ENCODE assay signal across 8 cellular contexts in the genomic region with DNA sequence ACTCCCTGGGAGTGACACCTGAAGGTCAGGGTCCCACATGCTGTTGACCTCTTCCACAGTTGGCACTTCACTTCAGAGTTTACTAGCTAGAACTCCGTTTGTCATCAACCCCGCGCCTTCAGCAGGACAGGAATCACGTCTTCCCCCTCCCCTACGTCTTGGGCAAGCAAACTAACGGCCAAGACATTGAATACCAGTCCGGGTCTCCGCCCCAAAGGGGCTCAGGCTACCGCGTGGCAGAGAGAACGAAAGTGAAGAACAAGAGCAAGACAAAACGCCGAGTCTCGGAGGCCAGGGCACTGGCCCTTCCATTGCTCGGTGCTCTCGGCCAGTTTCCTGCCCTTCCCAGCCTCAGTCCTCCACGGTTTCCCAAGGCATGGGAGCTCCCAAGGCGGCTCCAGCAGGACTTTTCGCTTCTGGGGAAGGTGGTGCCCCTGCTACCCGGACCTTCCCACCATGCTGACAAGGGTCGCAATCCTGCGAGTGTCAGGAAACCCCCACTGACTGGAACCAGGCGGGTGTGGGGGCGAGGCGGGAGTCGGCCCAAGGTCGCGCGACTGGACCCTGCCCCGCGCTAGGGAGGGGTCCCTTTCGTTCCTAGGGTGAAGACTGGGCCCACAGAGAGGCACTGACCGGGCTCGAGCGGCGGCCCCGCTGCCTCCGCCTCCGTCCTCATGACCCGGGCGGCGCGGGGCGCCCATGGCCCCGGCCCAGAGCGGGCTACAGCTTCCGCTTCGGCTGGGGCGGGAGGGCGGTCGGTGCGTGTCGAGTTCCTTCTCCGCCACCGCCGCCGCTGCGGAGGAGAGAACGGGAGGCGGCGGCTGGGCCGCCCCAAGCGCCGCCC. TPM values are rescaled to one million over a fixed set of nuclear protein-coding genes. Genes with fewer than 3 reads are reported as not detected.
DNase-seq lines count a peak whose midpoint lies in the region; ATAC-seq, FAIRE-seq and TF ChIP-seq lines count a peak whose summit lies in the region.

A gene (minus strand): TSS at position 823 of the 844 bp plus-strand sequence. CDS start 147 bp downstream, at position 676.

- no peaks in the 10 kb centered on the region for H3F3A ChIP-seq in SU-DHL-6 (ENCODE audit: insufficient read depth)

- peaks cover 17% of the 10 kb centered on the region for H3K36me3 ChIP-seq in SU-DHL-6 (ENCODE audit: low read length)
- peaks cover 16% of the 10 kb centered on the region for H3K36me3 ChIP-seq in bronchial epithelial cell (ENCODE audit: control insufficient read depth, insufficient read depth, low read length)
- peaks cover 19 to 28% of the 10 kb centered on the region in 2 donors for H3K36me3 ChIP-seq in kidney (ENCODE audit: control insufficient read depth in 1 of 2, insufficient read depth in 2 of 2, low read length in 2 of 2)

- peak; percentile 53 for DNase-seq in GM13977 (ENCODE audit: low spot score)
- peak; percentile 18 for DNase-seq in bronchial epithelial cell (ENCODE audit: low read depth)
- no peak for DNase-seq in kidney
- peak; percentile 2 to 7 for DNase-seq in stimulated activated CD4-positive, alpha-beta T cell treated with anti-CD3 and anti-CD28 coated beads, Interleukin-15, amount 100 ng/mL, for 1 hour (ENCODE audit: low read depth in 1 of 2, low spot score in 1 of 2)
- no peak for DNase-seq in NCI-H1105 treated with DMSO at 0.1 percent for 48 hours (lab: John Stamatoyannopoulos, UW)

- in situ Hi-C loops in GM13977 (cut with MboI; ENCODE audit: low pct_unique_long_range_greater_than_20kb, low sequenced_read_pairs, unreplicated experiment) = no loop called here

- peaks cover 5% of the 10 kb centered on the region; the same call in 1 of the 2 replicates for H4K20me1 ChIP-seq in SU-DHL-6 (ENCODE audit: low read depth, low read length)

- H3K4me3 ChIP-seq in SU-DHL-6 (ENCODE audit: insufficient read depth, low read length, poor library complexity, severe bottlenecking) (peak within 1 kb of the TSS; percentile 97), bronchial epithelial cell (ENCODE audit: low read depth, low read length) (peak within 1 kb of the TSS; percentile 90), kidney (ENCODE audit: low read length in 2 of 2) (peak within 1 kb of the TSS; percentile 96 to 98)

- FAIRE-seq in bronchial epithelial cell (lab: Jason Lieb, UNC) = no peak
- FAIRE-seq in kidney (lab: Jason Lieb, UNC) = no peak

- no peaks in the 10 kb centered on the region for H3K27me3 ChIP-seq in SU-DHL-6 (ENCODE audit: low read length)
- no peaks in the 10 kb centered on the region for H3K27me3 ChIP-seq in bronchial epithelial cell (ENCODE audit: control insufficient read depth, insufficient read depth, low read length)

- peak within 1 kb of the TSS; percentile 89 for H3K27ac ChIP-seq in SU-DHL-6 (ENCODE audit: low read depth, low read length)
- H3K27ac ChIP-seq in kidney (ENCODE audit: low read depth in 2 of 2, low read length in 2 of 2) = peak within 1 kb of the TSS; percentile 99

- intact Hi-C loops in kidney (cut with DNase I) = no loop called here

- H3K4me2 ChIP-seq in SU-DHL-6 (ENCODE audit: low read depth, low read length, poor library complexity, severe bottlenecking) = peak within 1 kb of the TSS; percentile 100

- H3K9me3 ChIP-seq in SU-DHL-6 (ENCODE audit: insufficient read depth, low read length) = no peaks in the 10 kb centered on the region
- H3K9me3 ChIP-seq in kidney (ENCODE audit: control insufficient read depth in 1 of 2, low read length in 2 of 2) = no peaks in the 10 kb centered on the region

- no peaks in the 10 kb centered on the region for H3K9me2 ChIP-seq in SU-DHL-6 (replicated peaks; ENCODE audit: insufficient read depth, low read length)

- peak within 1 kb of the TSS; percentile 96 for H2AFZ ChIP-seq in SU-DHL-6 (ENCODE audit: low read depth, low read length, severe bottlenecking)

- H3K9ac ChIP-seq in SU-DHL-6 (ENCODE audit: low read length) (peak within 1 kb of the TSS; percentile 99), kidney (ENCODE audit: low read length in 2 of 2) (peak within 1 kb of the TSS; percentile 92 to 97)

- H3K4me1 ChIP-seq in kidney (ENCODE audit: control insufficient read depth in 1 of 2, insufficient read depth in 1 of 2, low read depth in 1 of 2, low read length in 2 of 2) = peaks cover 36 to 39% of the 10 kb centered on the region in 2 donors

- ATAC-seq in HG02885 (IDR thresholded peaks at IDR 0.05; ENCODE audit: poor library complexity, unreplicated experiment) (peak; percentile 2), HG03139 (IDR thresholded peaks at IDR 0.05; ENCODE audit: unreplicated experiment) (no peak)

- no peak for TF ChIP-seq CTCF in GM13977 (IDR thresholded peaks at IDR 0.05; ENCODE audit: extremely low read depth, insufficient read depth, missing control alignments)
- no peak for TF ChIP-seq CTCF in SU-DHL-6 (IDR thresholded peaks at IDR 0.05; ENCODE audit: insufficient read depth, low read length, poor library complexity, severe bottlenecking)
- no peak for TF ChIP-seq CTCF in bronchial epithelial cell (IDR thresholded peaks at IDR 0.05; ENCODE audit: insufficient read depth, low read length, severe bottlenecking)
- no peak for TF ChIP-seq CTCF in kidney (IDR thresholded peaks at IDR 0.05; ENCODE audit: borderline replicate concordance, extremely low read depth, insufficient read depth)

- peaks cover 88% of the 10 kb centered on the region for H3K79me2 ChIP-seq in SU-DHL-6 (ENCODE audit: insufficient read depth, low read length)

RNA-seq across cellular contexts. Expression of the gene that starts here (rescaled TPM):
- total RNA-seq in bronchial epithelial cell = 71.6 and 134 TPM in 2 replicates
- 150 TPM for total RNA-seq in kidney
- 111 TPM for polyA plus RNA-seq in kidney (ENCODE audit: insufficient read depth, low read depth, low replicate concordance)

Comparison
In these comparisons a context has a peak if more than half of its experiments do, and no peak if none do; other contexts are left out.
1. DNase-seq: peak in GM13977 (single experiment), bronchial epithelial cell (single experiment) and stimulated activated CD4-positive, alpha-beta T cell treated with anti-CD3 and anti-CD28 coated beads, Interleukin-15, amount 100 ng/mL, for 1 hour (2 of 2); none in kidney (single experiment) and NCI-H1105 treated with DMSO at 0.1 percent for 48 hours (single experiment).
2. Peak in every context shown above with its lines, with median percentiles within 50 percentile points of each other: H3K4me3 ChIP-seq.